Comparison of ENCODE assay signal across 3 cellular contexts in genomic region chr3:196549312-196549711, GRCh38. TPM values are rescaled to one million over a fixed set of nuclear protein-coding genes. Genes with fewer than 3 reads are reported as not detected.
"Had no signal": no experiment of that assay in that cellular context is flagged by ENCODE, and none has a peak within 500 bp of the region (broad histone marks: within the 10 kb centered on the region; RNA-seq: fewer than 3 reads in every experiment).

No MANE protein-coding gene starts in this region.

RNA-seq across cellular contexts. Expression of gene SMCO1, which starts 34.2 kb away (rescaled TPM):
- total RNA-seq: LHCN-M2, MCF 10A, NCI-H460 had no signal
